Comparison of ENCODE assay signal across 9 cellular contexts in genomic region chr1:77031101-77031662, GRCh38.
DNase-seq lines count a peak whose midpoint lies in the region; FAIRE-seq and TF ChIP-seq lines count a peak whose summit lies in the region.
"Had no signal": no experiment of that assay in that cellular context is flagged by ENCODE, and none has a peak within 500 bp of the region (broad histone marks: within the 10 kb centered on the region; RNA-seq: fewer than 3 reads in every experiment).

No MANE protein-coding gene starts in this region.

- H3K36me3 ChIP-seq in adrenal gland (replicated peaks in 1 of 2): no peaks in the 10 kb centered on the region
- no peaks in the 10 kb centered on the region for H3K36me3 ChIP-seq in ovary

- TF ChIP-seq CTCF in adrenal gland (IDR thresholded peaks at IDR 0.05) (no peak), ovary (IDR thresholded peaks at IDR 0.05) (peak in 1 of 3 donors; percentile 17), GM13976 (IDR thresholded peaks at IDR 0.05; ENCODE audit: borderline replicate concordance, control extremely low read depth, extremely low read depth, insufficient read depth, missing control alignments) (no peak)

- H3K4me1 ChIP-seq in adrenal gland (replicated peaks in 1 of 2) (peaks cover 0 to 2% of the 10 kb centered on the region in 2 donors), ovary (ENCODE audit: insufficient read depth) (peaks cover 2% of the 10 kb centered on the region)

- DNase-seq in DMS53 (lab: John Stamatoyannopoulos, UW) (peak; percentile 98), NCI-H1092 treated with DMSO at 0.1 percent for 48 hours (lab: John Stamatoyannopoulos, UW) (peak; percentile 95), SK-MEL-5 (ENCODE audit: low read depth, low spot score) (peak; percentile 6), adrenal gland (no peak), foreskin melanocyte (no peak), ovary (no peak), GM13976 (ENCODE audit: low spot score) (no peak)
- DNase-seq: Kasumi-1 had no signal

- FAIRE-seq in islet of Langerhans (lab: Jason Lieb, UNC): peak; percentile 100

- 46 to 61% (median 50%) methylated on average over 3 of the region's 3 CpGs for WGBS in adrenal gland, 4 donors
- 20 to 43% (median 24%) methylated on average over 3 of the region's 3 CpGs for WGBS in ovary, 3 donors

- no peaks in the 10 kb centered on the region for H3K27me3 ChIP-seq in adrenal gland
- no peaks in the 10 kb centered on the region for H3K27me3 ChIP-seq in ovary

- in situ Hi-C loops in SK-MEL-5 (cut with HindIII; ENCODE audit: low pct_unique_long_range_greater_than_20kb, low sequenced_read_pairs) (no loop called here), GM13976 (cut with MboI; ENCODE audit: low sequenced_read_pairs, unreplicated experiment) (no loop called here)

- intact Hi-C loops in adrenal gland (cut with DNase I) (no loop called here), ovary (cut with DNase I) (no loop called here)

- TF ChIP-seq POLR2A in adrenal gland (IDR thresholded peaks at IDR 0.05) (no peak), ovary (IDR thresholded peaks at IDR 0.05) (no peak)

- no peaks in the 10 kb centered on the region for H3K9me3 ChIP-seq in adrenal gland (replicated peaks in 1 of 3)
- H3K9me3 ChIP-seq in ovary: no peaks in the 10 kb centered on the region

- no peak for TF ChIP-seq EP300 in ovary (IDR thresholded peaks at IDR 0.05)

- no peak overlapping the region for H3K27ac ChIP-seq in adrenal gland
- H3K27ac ChIP-seq in ovary: no peak overlapping the region

- H3K4me3 ChIP-seq in adrenal gland: no peak overlapping the region
- H3K4me3 ChIP-seq in ovary: no peak overlapping the region

Comparison
In these comparisons a context has a peak if more than half of its experiments do, and no peak if none do; other contexts are left out.
1. DNase-seq: peak in DMS53 (single experiment), NCI-H1092 treated with DMSO at 0.1 percent for 48 hours (single experiment) and SK-MEL-5 (single experiment); none in adrenal gland (0 of 7), foreskin melanocyte (single experiment), ovary (0 of 5) and GM13976 (single experiment).